In the genomic region with DNA sequence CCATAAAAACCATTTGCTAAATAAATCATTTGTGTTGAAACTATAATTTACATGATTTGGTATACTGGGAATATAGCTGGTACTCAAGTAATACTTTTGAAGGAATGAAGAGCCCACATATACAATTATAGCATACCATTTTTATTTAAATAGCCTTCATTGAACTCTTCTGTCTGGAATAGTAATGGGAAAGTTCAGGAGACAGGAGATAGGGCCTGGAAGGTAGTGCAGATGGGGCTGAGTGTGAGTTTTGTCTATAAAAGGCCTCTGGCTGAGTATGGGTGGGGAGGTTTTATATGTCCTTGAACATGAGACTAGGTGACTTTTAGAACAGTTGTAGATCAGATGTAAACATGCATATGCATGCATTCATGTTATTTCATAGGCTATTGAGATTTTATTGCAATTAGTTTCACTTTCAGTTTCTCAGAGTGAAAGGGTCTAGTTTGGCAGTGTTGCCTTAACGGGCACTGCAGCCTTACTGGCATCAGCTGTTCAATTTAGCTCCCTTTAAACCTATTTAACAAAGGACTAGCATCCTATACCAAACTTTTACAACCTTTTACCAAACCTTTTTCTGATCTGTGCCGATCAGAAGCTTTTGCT, we compare ENCODE assay signal across 8 cellular contexts. TPM values are rescaled to one million over a fixed set of nuclear protein-coding genes. Genes with fewer than 3 reads are reported as not detected.
DNase-seq lines count a peak whose midpoint lies in the region; ATAC-seq, FAIRE-seq and TF ChIP-seq lines count a peak whose summit lies in the region.

No MANE protein-coding gene starts in this region.

- no peaks in the 10 kb centered on the region for H3K9me2 ChIP-seq in OCI-LY7 (ENCODE audit: insufficient read depth, low read length)

- H3K27ac ChIP-seq in CD8-positive, alpha-beta T cell (ENCODE audit: low read depth, low read length): peak overlapping the region; percentile 45
- H3K27ac ChIP-seq in OCI-LY7 (ENCODE audit: low read depth, low read length, poor library complexity, severe bottlenecking) (no peak overlapping the region), mesenchymal stem cell (ENCODE audit: low read length, poor library complexity, severe bottlenecking) (peak overlapping the region; percentile 47)

- no peak overlapping the region for H2BK5ac ChIP-seq in mesenchymal stem cell (ENCODE audit: low read depth, low read length, poor library complexity, severe bottlenecking)

- peak overlapping the region; percentile 85 for H3K9ac ChIP-seq in mesenchymal stem cell (ENCODE audit: low read length)

- no peaks in the 10 kb centered on the region for H3K27me3 ChIP-seq in CD8-positive, alpha-beta T cell (ENCODE audit: insufficient read depth, low read length)
- no peaks in the 10 kb centered on the region for H3K27me3 ChIP-seq in mesenchymal stem cell (ENCODE audit: control insufficient read depth in 1 of 2, insufficient read depth in 1 of 2, low read length in 2 of 2)

- CTCF ChIA-PET in CD8-positive, alpha-beta T cell (lab: Charles Lee): interaction anchor here (2.1 kb wide), 1 partner anchor 81 kb away, joined by 8 read pairs; no protein-coding TSS in a partner anchor
- CTCF ChIA-PET in OCI-LY7 (lab: Charles Lee; ENCODE audit: unreplicated experiment): interaction anchor here (0.9 kb wide), 1 partner anchor 27 kb away, joined by 3 read pairs; a partner anchor contains a TSS

- no peak overlapping the region for H2BK12ac ChIP-seq in mesenchymal stem cell (ENCODE audit: low read length in 2 of 2)

- ATAC-seq in CD8-positive, alpha-beta T cell: peak; percentile 86
- ATAC-seq in GM18870 (IDR thresholded peaks at IDR 0.05; ENCODE audit: unreplicated experiment) (peak; percentile 79), HG03060 (IDR thresholded peaks at IDR 0.05; ENCODE audit: low read depth, unreplicated experiment) (peak; percentile 81)

- H2AK5ac ChIP-seq in mesenchymal stem cell (ENCODE audit: low read length, severe bottlenecking): no peak overlapping the region

- BruUV-seq in OCI-LY7 (replicated peaks; lab: Mats Ljungman, UMichigan): no TSS peak

- no peaks in the 10 kb centered on the region for H3K36me3 ChIP-seq in CD8-positive, alpha-beta T cell (ENCODE audit: insufficient read depth, low read length)
- H3K36me3 ChIP-seq in OCI-LY7 (ENCODE audit: insufficient read depth, low read length) (no peaks in the 10 kb centered on the region), mesenchymal stem cell (ENCODE audit: control insufficient read depth in 1 of 2, insufficient read depth in 2 of 2, low read depth in 1 of 2, low read length in 2 of 2) (no peaks in the 10 kb centered on the region)

- no peak overlapping the region for H3K23ac ChIP-seq in mesenchymal stem cell (ENCODE audit: low read length in 2 of 2)

- peaks cover 26% of the 10 kb centered on the region for H3K4me1 ChIP-seq in CD8-positive, alpha-beta T cell (ENCODE audit: insufficient read depth, low read length)
- peaks cover 19% of the 10 kb centered on the region for H3K4me1 ChIP-seq in OCI-LY7 (ENCODE audit: insufficient read depth, low read length, poor library complexity, severe bottlenecking)
- H3K4me1 ChIP-seq in mesenchymal stem cell (ENCODE audit: control insufficient read depth, insufficient read depth, low read depth, low read length): no peaks in the 10 kb centered on the region

- DNase-seq in CD8-positive, alpha-beta T cell: peak in 2 of 7 experiments; percentile 11 to 21
- DNase-seq in OCI-LY7 (ENCODE audit: low spot score) (peak; percentile 60), chondrocyte (ENCODE audit: low spot score) (no peak), mesenchymal stem cell (peak; percentile 65), urothelium cell line (ENCODE audit: low spot score) (peak; percentile 54), MV-4-11 (lab: John Stamatoyannopoulos, UW) (no peak)

- peak overlapping the region; percentile 86 for H3K4me3 Mint-ChIP-seq in CD8-positive, alpha-beta T cell
- peak overlapping the region; percentile 62 for H3K4me3 Mint-ChIP-seq in chondrocyte (ENCODE audit: unreplicated experiment)

- no peak for TF ChIP-seq CTCF in CD8-positive, alpha-beta T cell (IDR thresholded peaks at IDR 0.05)
- no peak for TF ChIP-seq CTCF in OCI-LY7 (conservative IDR thresholded peaks at IDR 0.05; ENCODE audit: low read length)
- no peak for TF ChIP-seq CTCF in chondrocyte (IDR thresholded peaks at IDR 0.05)

- peaks cover 35% of the 10 kb centered on the region for H3K4me1 Mint-ChIP-seq in CD8-positive, alpha-beta T cell (ENCODE audit: low read depth)
- peaks cover 12% of the 10 kb centered on the region for H3K4me1 Mint-ChIP-seq in chondrocyte (ENCODE audit: low read depth)

- H3K18ac ChIP-seq in mesenchymal stem cell (ENCODE audit: low read depth in 1 of 2, low read length in 2 of 2): peak overlapping the region in 1 of 2 experiments; percentile 12

- intact Hi-C loops in CD8-positive, alpha-beta T cell (cut with DNase I, micrococcal nuclease): loop anchor here in 1 of 2 experiments (1.0 kb wide), 1 partner anchor 28 kb away; a partner anchor contains a TSS
- intact Hi-C loops in OCI-LY7 (cut with micrococcal nuclease; ENCODE audit: unreplicated experiment): loop anchor here (2.0 kb wide), 1 partner anchor 21 kb away; no protein-coding TSS in a partner anchor

- FAIRE-seq in urothelium cell line (lab: Jason Lieb, UNC): no peak

- H3K79me2 ChIP-seq in OCI-LY7 (ENCODE audit: insufficient read depth, low read depth, low read length): no peaks in the 10 kb centered on the region

- H3K4me2 ChIP-seq in OCI-LY7 (ENCODE audit: low read length) (peak overlapping the region; percentile 77), mesenchymal stem cell (ENCODE audit: low read length, poor library complexity, severe bottlenecking) (peak overlapping the region; percentile 78)

- no peaks in the 10 kb centered on the region for H3K36me3 Mint-ChIP-seq in CD8-positive, alpha-beta T cell
- H3K36me3 Mint-ChIP-seq in chondrocyte (ENCODE audit: low read depth): no peaks in the 10 kb centered on the region

- no peaks in the 10 kb centered on the region for H4K20me1 ChIP-seq in OCI-LY7 (ENCODE audit: insufficient read depth, low read length)

- no peaks in the 10 kb centered on the region for H3K9me3 ChIP-seq in CD8-positive, alpha-beta T cell (ENCODE audit: low read length)
- no peaks in the 10 kb centered on the region for H3K9me3 ChIP-seq in OCI-LY7 (ENCODE audit: low read length)
- no peaks in the 10 kb centered on the region for H3K9me3 ChIP-seq in mesenchymal stem cell (ENCODE audit: control insufficient read depth, low read length)

- H2BK15ac ChIP-seq in mesenchymal stem cell (ENCODE audit: low read depth, poor library complexity, severe bottlenecking): no peak overlapping the region

- H4K8ac ChIP-seq in mesenchymal stem cell (ENCODE audit: low read length): peak overlapping the region; percentile 45

- H2AFZ ChIP-seq in OCI-LY7 (ENCODE audit: low read length) (peak overlapping the region; percentile 97), mesenchymal stem cell (ENCODE audit: low read depth, low read length) (peak overlapping the region; percentile 81)

- H3K27ac Mint-ChIP-seq in CD8-positive, alpha-beta T cell: peak overlapping the region; percentile 92
- peak overlapping the region; percentile 60 for H3K27ac Mint-ChIP-seq in chondrocyte (ENCODE audit: unreplicated experiment)

- H2BK120ac ChIP-seq in mesenchymal stem cell (ENCODE audit: low read depth, low read length): no peak overlapping the region

- H3K9me3 Mint-ChIP-seq in CD8-positive, alpha-beta T cell: no peaks in the 10 kb centered on the region
- H3K9me3 Mint-ChIP-seq in chondrocyte (ENCODE audit: low read depth): peaks cover 4% of the 10 kb centered on the region

- POLR2A ChIA-PET in CD8-positive, alpha-beta T cell (lab: Charles Lee): interaction anchor here (0.9 to 2.8 kb wide), 4 partner anchors 12 to 118 kb away, joined by 3 to 22 read pairs (median 4); a partner anchor contains a TSS
- POLR2A ChIA-PET in OCI-LY7 (lab: Charles Lee): interaction anchor here (0.6 to 2.7 kb wide), 11 partner anchors 12 to 333 kb away, joined by 3 to 18 read pairs (median 5); a partner anchor contains a TSS

- no peak overlapping the region for H3K14ac ChIP-seq in mesenchymal stem cell (ENCODE audit: low read length in 2 of 2)

- H3K4ac ChIP-seq in mesenchymal stem cell (ENCODE audit: low read depth in 1 of 2, low read length in 2 of 2): no peak overlapping the region

- H3K79me1 ChIP-seq in mesenchymal stem cell (replicated peaks; ENCODE audit: low read length, poor library complexity, severe bottlenecking): no peaks in the 10 kb centered on the region

- peak overlapping the region; percentile 51 for H3K4me3 ChIP-seq in CD8-positive, alpha-beta T cell (ENCODE audit: low read depth, low read length)
- H3K4me3 ChIP-seq in OCI-LY7 (ENCODE audit: low read depth, low read length, poor library complexity, severe bottlenecking): peak overlapping the region; percentile 65
- H3K4me3 ChIP-seq in mesenchymal stem cell (ENCODE audit: insufficient read depth in 1 of 2, low read depth in 1 of 2, low read length in 2 of 2): peak overlapping the region in 1 of 2 experiments; percentile 74

- 68% methylated on average over 2 of the region's 2 CpGs for WGBS in mesenchymal stem cell

- H4K91ac ChIP-seq in mesenchymal stem cell (ENCODE audit: low read length): no peak overlapping the region

- no peaks in the 10 kb centered on the region for H3K27me3 Mint-ChIP-seq in CD8-positive, alpha-beta T cell (ENCODE audit: low read depth)
- no peaks in the 10 kb centered on the region for H3K27me3 Mint-ChIP-seq in chondrocyte (ENCODE audit: low read depth)

RNA-seq across cellular contexts. Expression of a gene that starts 27.2 kb away (rescaled TPM):
- 10 to 100 TPM; 64.1 to 66.7 TPM for total RNA-seq in CD8-positive, alpha-beta T cell
- total RNA-seq in OCI-LY7 (2014; rRNA removed; shearing (Covaris generic)): 52.8 and 54.4 TPM in 2 replicates
- total RNA-seq in OCI-LY7 (2022) (76.0 and 99.3 TPM in 2 replicates), chondrocyte (67.8 to 69.7 TPM (median 67.8 TPM) in 3 replicates)
- 45.7 TPM for polyA plus RNA-seq in mesenchymal stem cell (2013, experiment 1 of 2)
- 46.2 TPM for polyA plus RNA-seq in mesenchymal stem cell (2013, experiment 2 of 2)

RNA-seq across cellular contexts. Expression of a gene that starts 27.4 kb away (rescaled TPM):
- 10 to 100 TPM; 13.2 to 15.0 TPM for total RNA-seq in CD8-positive, alpha-beta T cell
- total RNA-seq in OCI-LY7 (2014; rRNA removed; shearing (Covaris generic)): 5.4 and 5.6 TPM in 2 replicates
- total RNA-seq in OCI-LY7 (2022) (13.3 and 18.5 TPM in 2 replicates), chondrocyte (11.7 to 13.2 TPM (median 12.3 TPM) in 3 replicates)
- polyA plus RNA-seq in mesenchymal stem cell (2013, experiment 1 of 2): 5.9 TPM
- polyA plus RNA-seq in mesenchymal stem cell (2013, experiment 2 of 2): 6.1 TPM

Comparison
In these comparisons a context has a peak if more than half of its experiments do, and no peak if none do; other contexts are left out.
1. DNase-seq: peak in OCI-LY7 (single experiment), mesenchymal stem cell (single experiment) and urothelium cell line (single experiment); none in chondrocyte (single experiment) and MV-4-11 (single experiment).
2. Peak in every context shown above with its lines, with median percentiles within 50 percentile points of each other: ATAC-seq.